Comparison of ENCODE assay signal across 14 cellular contexts in genomic region chr1:74505133-74505532, GRCh38. TPM values are rescaled to one million over a fixed set of nuclear protein-coding genes. Genes with fewer than 3 reads are reported as not detected.
A peak's percentile ranks its signal among the peaks of the same experiment; 100 is the strongest.
DNase-seq lines count a peak whose midpoint lies in the region; ATAC-seq and TF ChIP-seq lines count a peak whose summit lies in the region.
"Had no signal": no experiment of that assay in that cellular context is flagged by ENCODE, and none has a peak within 500 bp of the region (broad histone marks: within the 10 kb centered on the region; RNA-seq: fewer than 3 reads in every experiment).

No MANE protein-coding gene starts in this region.

- H4K20me1 ChIP-seq in MM.1S (ENCODE audit: insufficient read depth, low read length) = no peaks in the 10 kb centered on the region

- peak overlapping the region; percentile 7 for H3K4me3 ChIP-seq in neuron (ENCODE audit: low read length)
- H3K4me3 ChIP-seq in MM.1S (ENCODE audit: low read length) = no peak overlapping the region
- H3K4me3 ChIP-seq: ascending aorta, SJCRH30 had no signal

- H3K27ac ChIP-seq in MM.1S (ENCODE audit: low read length) = no peak overlapping the region
- H3K27ac ChIP-seq: ascending aorta, SJCRH30 had no signal

- DNase-seq in M059J (ENCODE audit: low read depth) (peak; percentile 22), NCI-H510A treated with DMSO at 0.1 percent for 48 hours (lab: John Stamatoyannopoulos, UW) (peak; percentile 94), ecto neural progenitor cell (ENCODE audit: low spot score) (peak; percentile 52), chondrocyte (ENCODE audit: low spot score) (no peak), MM.1S (no peak)
- no peak for DNase-seq in stimulated activated CD4-positive, alpha-beta T cell treated with anti-CD3 and anti-CD28 coated beads, Interleukin-2, amount 100 ng/mL, for 24 hours
- DNase-seq: activated CD4-positive, CD25-positive, alpha-beta regulatory T cell treated with anti-CD3 and anti-CD28 coated beads, Interleukin-2, amount 50 U/mL, for 72 hours; activated T-cell treated with anti-CD3 and anti-CD28 coated beads, Interleukin-2, amount 50 U/mL, for 24 hours; NCI-H446 treated with DMSO at 0.1 percent for 48 hours; SJCRH30 had no signal

- no peak overlapping the region for H3K4me2 ChIP-seq in MM.1S (ENCODE audit: low read depth, low read length)

- no peak overlapping the region for H3K9ac ChIP-seq in MM.1S (ENCODE audit: low read length)

- no peak overlapping the region for H3K27ac Mint-ChIP-seq in chondrocyte (ENCODE audit: unreplicated experiment)
- H3K27ac Mint-ChIP-seq: activated T-cell treated with anti-CD3 and anti-CD28 coated beads, Interleukin-2, amount 50 U/mL, for 24 hours had no signal

- H3K4me3 Mint-ChIP-seq in chondrocyte (ENCODE audit: unreplicated experiment) = no peak overlapping the region
- H3K4me3 Mint-ChIP-seq: activated T-cell treated with anti-CD3 and anti-CD28 coated beads, Interleukin-2, amount 50 U/mL, for 24 hours had no signal

- H2AFZ ChIP-seq in neuron (ENCODE audit: low read depth, low read length) = peak overlapping the region; percentile 65
- no peak overlapping the region for H2AFZ ChIP-seq in MM.1S (ENCODE audit: low read length)

- H3F3A ChIP-seq in MM.1S (ENCODE audit: insufficient read depth, low read length) = no peaks in the 10 kb centered on the region

- H3K36me3 ChIP-seq in neuron (ENCODE audit: insufficient read depth, low read length) (no peaks in the 10 kb centered on the region), MM.1S (replicated peaks; ENCODE audit: insufficient read depth, low read length) (no peaks in the 10 kb centered on the region)
- H3K36me3 ChIP-seq: ascending aorta, SJCRH30 had no signal

- H3K9me2 ChIP-seq in MM.1S (replicated peaks; ENCODE audit: insufficient read depth, low read length) = no peaks in the 10 kb centered on the region

- no peaks in the 10 kb centered on the region for H3K36me3 Mint-ChIP-seq in chondrocyte (ENCODE audit: low read depth)

- no peaks in the 10 kb centered on the region for H3K79me2 ChIP-seq in MM.1S (ENCODE audit: low read length)

- H3K4me1 ChIP-seq in neuron (ENCODE audit: insufficient read depth, low read length) (peaks cover 35% of the 10 kb centered on the region), MM.1S (ENCODE audit: low read length) (no peaks in the 10 kb centered on the region)
- H3K4me1 ChIP-seq: ascending aorta, SJCRH30 had no signal

- no peaks in the 10 kb centered on the region for H3K4me1 Mint-ChIP-seq in chondrocyte (ENCODE audit: low read depth)

- TF ChIP-seq CTCF in chondrocyte (IDR thresholded peaks at IDR 0.05) (no peak), MM.1S (IDR thresholded peaks at IDR 0.05; ENCODE audit: low read length) (no peak)

- no peak for ATAC-seq in HG02870 (IDR thresholded peaks at IDR 0.05; ENCODE audit: unreplicated experiment)

- H3K27me3 ChIP-seq in neuron (ENCODE audit: insufficient read depth, low read length) (no peaks in the 10 kb centered on the region), MM.1S (replicated peaks; ENCODE audit: insufficient read depth, low read length) (no peaks in the 10 kb centered on the region)
- H3K27me3 ChIP-seq: ascending aorta, SJCRH30 had no signal

- peaks cover 15% of the 10 kb centered on the region for H3K27me3 Mint-ChIP-seq in chondrocyte (ENCODE audit: low read depth)

- H3K9me3 Mint-ChIP-seq in chondrocyte (ENCODE audit: low read depth) = no peaks in the 10 kb centered on the region
- H3K9me3 Mint-ChIP-seq: activated T-cell treated with anti-CD3 and anti-CD28 coated beads, Interleukin-2, amount 50 U/mL, for 24 hours had no signal

- H3K9me3 ChIP-seq in neuron (ENCODE audit: low read length) = no peaks in the 10 kb centered on the region
- no peaks in the 10 kb centered on the region for H3K9me3 ChIP-seq in MM.1S (replicated peaks; ENCODE audit: insufficient read depth, low read length)
- H3K9me3 ChIP-seq: ascending aorta had no signal

RNA-seq across cellular contexts. Expression of gene LRRC53, which starts 7.3 kb away (rescaled TPM):
- total RNA-seq in M059J (2014; rRNA removed; shearing (Covaris generic)) = not detected in 2 replicates
- not detected in 3 replicates for total RNA-seq in chondrocyte
- total RNA-seq: ascending aorta, SJCRH30, skeletal muscle tissue had no signal

Comparison
In these comparisons a context has a peak if more than half of its experiments do, and no peak if none do; other contexts are left out.
1. DNase-seq: peak in M059J (single experiment), NCI-H510A treated with DMSO at 0.1 percent for 48 hours (single experiment) and ecto neural progenitor cell (single experiment); none in stimulated activated CD4-positive, alpha-beta T cell treated with anti-CD3 and anti-CD28 coated beads, Interleukin-2, amount 100 ng/mL, for 24 hours (0 of 2), chondrocyte (single experiment) and MM.1S (single experiment).